ENCODE assay signal across 8 cellular contexts in genomic region chr12:48815281-48816110, GRCh38. TPM values are rescaled to one million over a fixed set of nuclear protein-coding genes. Genes with fewer than 3 reads are reported as not detected.
DNase-seq lines count a peak whose midpoint lies in the region; ATAC-seq lines count a peak whose summit lies in the region.

No MANE protein-coding gene starts in this region.

- H3K4me3 ChIP-seq in skeletal muscle tissue (ENCODE audit: low read length in 3 of 3): peak overlapping the region; percentile 87 to 89 (median 88)

- in situ Hi-C loops in G401 (cut with HindIII; ENCODE audit: low sequenced_read_pairs): no loop called here

- H3K4me1 ChIP-seq in skeletal muscle tissue (ENCODE audit: control insufficient read depth in 3 of 3, insufficient read depth in 3 of 3, low read length in 3 of 3): peaks cover 19 to 60% (median 29%) of the 10 kb centered on the region in 3 donors

- no peaks in the 10 kb centered on the region for H3K9me3 ChIP-seq in skeletal muscle tissue (ENCODE audit: control insufficient read depth in 3 of 3, low read length in 3 of 3)

- no peak for ATAC-seq in GM18517 (IDR thresholded peaks at IDR 0.05; ENCODE audit: unreplicated experiment)

- peak overlapping the region; percentile 81 to 83 (median 81) for H3K9ac ChIP-seq in skeletal muscle tissue (ENCODE audit: low read depth in 1 of 3, low read length in 3 of 3)

- no peaks in the 10 kb centered on the region for H3K36me3 ChIP-seq in skeletal muscle tissue (ENCODE audit: control insufficient read depth in 3 of 3, insufficient read depth in 3 of 3, low read length in 3 of 3)

- H3K27ac ChIP-seq in caudate nucleus (ENCODE audit: low read depth, low read length) (peak overlapping the region; percentile 3), skeletal muscle tissue (ENCODE audit: low read depth, low read length) (peak overlapping the region; percentile 64)

- H3K27me3 ChIP-seq in skeletal muscle tissue (ENCODE audit: control insufficient read depth in 3 of 3, insufficient read depth in 3 of 3, low read length in 3 of 3): peaks cover 3 to 28% (median 18%) of the 10 kb centered on the region in 3 donors

- DNase-seq in G401 (ENCODE audit: low spot score): peak; percentile 91
- peak; percentile 84 for DNase-seq in HCEC 1CT
- DNase-seq in NCI-H1048 (lab: John Stamatoyannopoulos, UW): peak; percentile 55
- DNase-seq in SKM-1 treated with dmso at 0.1 percent for 144 hours (lab: John Stamatoyannopoulos, UW; ENCODE audit: unreplicated experiment): peak; percentile 44
- peak in 47 of 61 donors; percentile 15 to 78 (median 49) for DNase-seq in caudate nucleus (lab: John Stamatoyannopoulos, UW)
- peak; percentile 45 for DNase-seq in inferior parietal cortex (ENCODE audit: extremely low spot score)

RNA-seq across cellular contexts. Expression of gene CACNB3, which starts 2.8 kb away (rescaled TPM):
- total RNA-seq in G401 (2014; rRNA removed; shearing (Covaris generic)): 2.9 and 17.2 TPM in 2 replicates
- 4.2 TPM for total RNA-seq in skeletal muscle tissue

RNA-seq across cellular contexts. Expression of gene ADCY6, which starts 26.6 kb away (rescaled TPM):
- total RNA-seq in G401 (2014; rRNA removed; shearing (Covaris generic)): 23.1 and 29.8 TPM in 2 replicates
- 37.6 TPM for total RNA-seq in skeletal muscle tissue

RNA-seq across cellular contexts. Expression of gene DDX23, which starts 36.5 kb away (rescaled TPM):
- 73.4 and 87.1 TPM in 2 replicates for total RNA-seq in G401 (2014; rRNA removed; shearing (Covaris generic))
- 56.9 TPM for total RNA-seq in skeletal muscle tissue

RNA-seq across cellular contexts. Expression of gene RND1, which starts 50.2 kb away (rescaled TPM):
- 0.88 and 1.9 TPM in 2 replicates for total RNA-seq in G401 (2014; rRNA removed; shearing (Covaris generic))
- total RNA-seq in skeletal muscle tissue: under 0.01 TPM
